ENCODE assay signal across 15 cellular contexts in the genomic region with DNA sequence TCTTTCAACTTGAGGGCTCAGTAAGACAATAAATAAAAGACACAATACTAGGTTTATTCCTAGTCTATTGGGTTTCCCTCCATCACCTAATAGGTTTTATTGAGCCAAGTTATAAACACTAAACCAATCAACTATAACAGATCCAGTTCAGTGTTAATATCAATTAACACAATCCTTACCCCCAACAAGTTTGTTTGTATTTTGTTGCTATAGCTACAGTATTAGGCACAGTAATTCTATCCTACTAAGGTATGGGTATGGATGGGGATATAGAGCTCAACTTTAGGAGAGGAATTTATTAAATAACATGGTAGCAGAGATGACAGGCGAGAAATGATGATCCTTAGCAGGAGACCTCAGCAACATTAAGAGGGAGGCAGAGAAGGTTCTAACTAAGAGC. TPM values are rescaled to one million over a fixed set of nuclear protein-coding genes. Genes with fewer than 3 reads are reported as not detected.
DNase-seq lines count a peak whose midpoint lies in the region; ATAC-seq and TF ChIP-seq lines count a peak whose summit lies in the region.
"Had no signal": no experiment of that assay in that cellular context is flagged by ENCODE, and none has a peak within 500 bp of the region (broad histone marks: within the 10 kb centered on the region; RNA-seq: fewer than 3 reads in every experiment).

No MANE protein-coding gene starts in this region.

- peaks cover 68% of the 10 kb centered on the region for H3K4me1 Mint-ChIP-seq in activated naive CD4-positive, alpha-beta T cell treated with anti-CD3 and anti-CD28 coated beads, Interleukin-2, amount 10 ng/mL, durations not matched to agents 7 days and 5 days
- H3K4me1 Mint-ChIP-seq in type B pancreatic cell (ENCODE audit: unreplicated experiment): peaks cover 30% of the 10 kb centered on the region

- peaks cover 44% of the 10 kb centered on the region for H3K36me3 Mint-ChIP-seq in activated naive CD4-positive, alpha-beta T cell treated with anti-CD3 and anti-CD28 coated beads, Interleukin-2, amount 10 ng/mL, durations not matched to agents 7 days and 5 days
- peaks cover 20% of the 10 kb centered on the region for H3K36me3 Mint-ChIP-seq in type B pancreatic cell

- no peaks in the 10 kb centered on the region for H3K27me3 Mint-ChIP-seq in activated naive CD4-positive, alpha-beta T cell treated with anti-CD3 and anti-CD28 coated beads, Interleukin-2, amount 10 ng/mL, durations not matched to agents 7 days and 5 days
- no peaks in the 10 kb centered on the region for H3K27me3 Mint-ChIP-seq in type B pancreatic cell

- peak; percentile 16; the same call in 1 of the 3 replicates for ATAC-seq in RWPE2 (ENCODE audit: low read depth)

- no peaks in the 10 kb centered on the region for H3K27me3 ChIP-seq in RWPE2 (ENCODE audit: insufficient read depth, poor library complexity, severe bottlenecking)
- H3K27me3 ChIP-seq: suprapubic skin had no signal

- no peak overlapping the region for H3K4me3 ChIP-seq in RWPE2 (ENCODE audit: severe bottlenecking)
- H3K4me3 ChIP-seq: suprapubic skin had no signal

- CTCF ChIA-PET in activated naive CD4-positive, alpha-beta T cell treated with anti-CD3 and anti-CD28 coated beads, Interleukin-2, amount 10 ng/mL, durations not matched to agents 7 days and 5 days (lab: Charles Lee): no interaction called here

- H3K27ac ChIP-seq in RWPE2 (ENCODE audit: poor library complexity, severe bottlenecking): no peak overlapping the region
- H3K27ac ChIP-seq: suprapubic skin had no signal

- H3K4me1 ChIP-seq in RWPE2 (ENCODE audit: insufficient read depth, poor library complexity, severe bottlenecking): peaks cover 28% of the 10 kb centered on the region

- H3K36me3 ChIP-seq in RWPE2 (ENCODE audit: low read depth): peaks cover 51% of the 10 kb centered on the region
- H3K36me3 ChIP-seq: suprapubic skin had no signal

- H3K27ac Mint-ChIP-seq in activated naive CD4-positive, alpha-beta T cell treated with anti-CD3 and anti-CD28 coated beads, Interleukin-2, amount 10 ng/mL, durations not matched to agents 7 days and 5 days: peak overlapping the region; percentile 88
- H3K27ac Mint-ChIP-seq in type B pancreatic cell: peak overlapping the region; percentile 14

- no peak overlapping the region for H3K4me3 Mint-ChIP-seq in activated naive CD4-positive, alpha-beta T cell treated with anti-CD3 and anti-CD28 coated beads, Interleukin-2, amount 10 ng/mL, durations not matched to agents 7 days and 5 days
- peak overlapping the region; percentile 26 for H3K4me3 Mint-ChIP-seq in type B pancreatic cell

- H3K9me3 ChIP-seq in RWPE2 (ENCODE audit: severe bottlenecking): no peaks in the 10 kb centered on the region
- H3K9me3 ChIP-seq: suprapubic skin had no signal

- H3K9me3 Mint-ChIP-seq in activated naive CD4-positive, alpha-beta T cell treated with anti-CD3 and anti-CD28 coated beads, Interleukin-2, amount 10 ng/mL, durations not matched to agents 7 days and 5 days: no peaks in the 10 kb centered on the region
- no peaks in the 10 kb centered on the region for H3K9me3 Mint-ChIP-seq in type B pancreatic cell

- no peak for DNase-seq in activated naive CD4-positive, alpha-beta T cell treated with anti-CD3 and anti-CD28 coated beads, Interleukin-2, amount 10 ng/mL, durations not matched to agents 7 days and 5 days
- no peak for DNase-seq in activated naive CD4-positive, alpha-beta T cell treated with Interleukin-2 at 50 U/mL for 16 hours
- DNase-seq in RWPE2 (ENCODE audit: low spot score): no peak
- DNase-seq in left kidney (ENCODE audit: low read depth, low spot score): peak; percentile 38
- no peak for DNase-seq in type B pancreatic cell (ENCODE audit: extremely low spot score, unreplicated experiment)
- DNase-seq in GM19238 (ENCODE audit: insufficient read length, low spot score): no peak
- no peak for DNase-seq in epidermal melanocyte (ENCODE audit: insufficient read length, low spot score)
- DNase-seq in activated CD8-positive, alpha-beta memory T cell treated with anti-CD3 and anti-CD28 coated beads, Interleukin-2, amount 50 U/mL, for 48 hours: no peak
- DNase-seq: activated T-cell treated with anti-CD3 and anti-CD28 coated beads for 4 hours; caudate nucleus; NCI-H1092 treated with DMSO at 0.1 percent for 48 hours; occipital lobe; OCI-M1; stimulated activated CD4-positive, alpha-beta T cell treated with anti-CD3 and anti-CD28 coated beads, Interleukin-4, amount 100 ng/mL, for 24 hours had no signal

- TF ChIP-seq CTCF in RWPE2 (IDR thresholded peaks at IDR 0.05; ENCODE audit: poor library complexity, severe bottlenecking) (no peak), type B pancreatic cell (conservative IDR thresholded peaks at IDR 0.05) (no peak)

RNA-seq across cellular contexts. Expression of a gene that starts 13.3 kb away (rescaled TPM):
- 111 and 130 TPM in 2 replicates for total RNA-seq in type B pancreatic cell (ENCODE audit: low replicate concordance)
